2 cellular contexts compared by ENCODE assay signal in the genomic region with DNA sequence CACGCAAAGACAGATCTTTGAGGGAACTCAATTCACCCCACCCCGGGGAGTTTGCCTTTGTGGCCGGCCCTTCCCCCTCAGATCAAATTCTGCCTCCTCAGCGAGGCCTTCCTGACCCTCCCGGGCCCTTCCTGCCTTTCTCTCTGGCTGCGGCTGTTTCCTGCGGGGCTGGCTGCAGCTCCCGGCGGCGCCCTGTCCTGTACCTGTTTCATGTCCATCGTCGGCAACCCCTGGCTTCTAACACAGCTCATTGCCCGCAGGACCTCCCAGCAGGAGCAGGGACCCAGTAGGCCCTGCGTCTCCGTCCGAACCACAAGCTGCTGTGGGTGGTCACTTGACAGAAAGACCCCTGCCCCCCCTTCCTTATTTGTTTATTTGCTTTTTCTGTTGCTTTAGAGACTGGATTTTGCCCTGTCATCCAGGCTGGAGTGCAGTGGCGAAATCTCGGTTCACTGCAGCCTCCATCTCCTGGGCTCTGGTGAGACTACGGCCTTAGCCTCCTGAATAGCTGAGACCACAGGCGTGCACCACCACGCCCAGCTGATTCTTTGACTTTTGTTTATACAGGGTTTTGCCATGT.
TF ChIP-seq lines count a peak whose summit lies in the region.

No MANE protein-coding gene starts in this region.

TF ChIP-seq in SK-N-SH treated with all-trans-retinoic acid at 6 μM for 48 hours, 23 proteins besides CTCF, POLR2A, EP300 and RAD21:
- TF ChIP-seq, protein P1, sequence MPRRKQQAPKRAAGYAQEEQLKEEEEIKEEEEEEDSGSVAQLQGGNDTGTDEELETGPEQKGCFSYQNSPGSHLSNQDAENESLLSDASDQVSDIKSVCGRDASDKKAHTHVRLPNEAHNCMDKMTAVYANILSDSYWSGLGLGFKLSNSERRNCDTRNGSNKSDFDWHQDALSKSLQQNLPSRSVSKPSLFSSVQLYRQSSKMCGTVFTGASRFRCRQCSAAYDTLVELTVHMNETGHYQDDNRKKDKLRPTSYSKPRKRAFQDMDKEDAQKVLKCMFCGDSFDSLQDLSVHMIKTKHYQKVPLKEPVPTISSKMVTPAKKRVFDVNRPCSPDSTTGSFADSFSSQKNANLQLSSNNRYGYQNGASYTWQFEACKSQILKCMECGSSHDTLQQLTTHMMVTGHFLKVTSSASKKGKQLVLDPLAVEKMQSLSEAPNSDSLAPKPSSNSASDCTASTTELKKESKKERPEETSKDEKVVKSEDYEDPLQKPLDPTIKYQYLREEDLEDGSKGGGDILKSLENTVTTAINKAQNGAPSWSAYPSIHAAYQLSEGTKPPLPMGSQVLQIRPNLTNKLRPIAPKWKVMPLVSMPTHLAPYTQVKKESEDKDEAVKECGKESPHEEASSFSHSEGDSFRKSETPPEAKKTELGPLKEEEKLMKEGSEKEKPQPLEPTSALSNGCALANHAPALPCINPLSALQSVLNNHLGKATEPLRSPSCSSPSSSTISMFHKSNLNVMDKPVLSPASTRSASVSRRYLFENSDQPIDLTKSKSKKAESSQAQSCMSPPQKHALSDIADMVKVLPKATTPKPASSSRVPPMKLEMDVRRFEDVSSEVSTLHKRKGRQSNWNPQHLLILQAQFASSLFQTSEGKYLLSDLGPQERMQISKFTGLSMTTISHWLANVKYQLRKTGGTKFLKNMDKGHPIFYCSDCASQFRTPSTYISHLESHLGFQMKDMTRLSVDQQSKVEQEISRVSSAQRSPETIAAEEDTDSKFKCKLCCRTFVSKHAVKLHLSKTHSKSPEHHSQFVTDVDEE (CRISPR knock-in tag; IDR thresholded peaks at IDR 0.05): no peak

TF ChIP-seq in SK-N-SH, 30 proteins besides CTCF, POLR2A, EP300 and RAD21:
- no peak for TF ChIP-seq SIN3A (IDR thresholded peaks at IDR 0.05; ENCODE audit: borderline replicate concordance, low read depth, low read length)
- no peak for TF ChIP-seq TCF12 (IDR thresholded peaks at IDR 0.05)
- no peak for TF ChIP-seq RFX5 (IDR thresholded peaks at IDR 0.05; ENCODE audit: low read length)
- TF ChIP-seq YY1 (IDR thresholded peaks at IDR 0.05; ENCODE audit: low read depth): no peak
- TF ChIP-seq, protein P2, sequence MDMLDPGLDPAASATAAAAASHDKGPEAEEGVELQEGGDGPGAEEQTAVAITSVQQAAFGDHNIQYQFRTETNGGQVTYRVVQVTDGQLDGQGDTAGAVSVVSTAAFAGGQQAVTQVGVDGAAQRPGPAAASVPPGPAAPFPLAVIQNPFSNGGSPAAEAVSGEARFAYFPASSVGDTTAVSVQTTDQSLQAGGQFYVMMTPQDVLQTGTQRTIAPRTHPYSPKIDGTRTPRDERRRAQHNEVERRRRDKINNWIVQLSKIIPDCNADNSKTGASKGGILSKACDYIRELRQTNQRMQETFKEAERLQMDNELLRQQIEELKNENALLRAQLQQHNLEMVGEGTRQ (IDR thresholded peaks at IDR 0.05; ENCODE audit: borderline replicate concordance, low read depth, low read length): no peak
- no peak for TF ChIP-seq TEAD4 (IDR thresholded peaks at IDR 0.05; ENCODE audit: borderline replicate concordance, insufficient read depth)
- TF ChIP-seq MAX (IDR thresholded peaks at IDR 0.05; ENCODE audit: low read depth): no peak
- TF ChIP-seq SMC3 (IDR thresholded peaks at IDR 0.05; ENCODE audit: low read depth, low read length): no peak
- TF ChIP-seq IRF3 (IDR thresholded peaks at IDR 0.05; ENCODE audit: low read depth, low read length): no peak
- no peak for TF ChIP-seq NRF1 (IDR thresholded peaks at IDR 0.05; ENCODE audit: low read depth, low read length)
- TF ChIP-seq FOSL2 (IDR thresholded peaks at IDR 0.05; ENCODE audit: borderline replicate concordance, low read depth): no peak
- TF ChIP-seq NFIC (IDR thresholded peaks at IDR 0.05; ENCODE audit: borderline replicate concordance): no peak
- TF ChIP-seq TAF1 (IDR thresholded peaks at IDR 0.05; ENCODE audit: borderline replicate concordance, low read depth, low read length): no peak
- no peak for TF ChIP-seq CHD2 (IDR thresholded peaks at IDR 0.05; ENCODE audit: low read length, partially characterized antibody)
- no peak for TF ChIP-seq ZBTB33 (IDR thresholded peaks at IDR 0.05; ENCODE audit: borderline replicate concordance, low read depth)
- no peak for TF ChIP-seq GATA2 (CRISPR knock-in tag; IDR thresholded peaks at IDR 0.05)
- TF ChIP-seq RCOR1 (IDR thresholded peaks at IDR 0.05; ENCODE audit: low read length): no peak
- no peak for TF ChIP-seq GABPA (IDR thresholded peaks at IDR 0.05; ENCODE audit: low read depth)
TF ChIP-seq in SK-N-SH: peak in this region for 0.
